In the genomic region with DNA sequence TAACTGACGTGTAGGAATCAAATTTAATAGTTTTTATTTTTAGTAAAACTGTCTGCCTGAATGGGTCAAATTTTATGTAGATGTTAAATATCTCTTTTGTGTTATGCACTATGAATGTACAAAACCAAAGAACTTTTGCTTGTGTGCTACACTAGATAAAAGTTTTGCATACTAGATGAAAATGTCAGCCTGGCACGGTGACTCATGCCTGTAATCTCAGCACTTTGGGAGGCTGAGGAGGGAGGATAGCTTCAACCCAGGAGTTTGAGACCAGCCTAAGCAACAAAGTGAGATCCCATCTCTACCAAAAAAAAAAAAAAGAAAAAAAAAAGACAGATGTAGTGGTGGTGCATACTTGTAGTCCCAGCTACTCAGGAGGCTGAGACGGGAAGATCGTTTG, we compare ENCODE assay signal across 16 cellular contexts. TPM values are rescaled to one million over a fixed set of nuclear protein-coding genes. Genes with fewer than 3 reads are reported as not detected.
DNase-seq lines count a peak whose midpoint lies in the region; ATAC-seq and TF ChIP-seq lines count a peak whose summit lies in the region.
"Had no signal": no experiment of that assay in that cellular context is flagged by ENCODE, and none has a peak within 500 bp of the region (broad histone marks: within the 10 kb centered on the region; RNA-seq: fewer than 3 reads in every experiment).

No MANE protein-coding gene starts in this region.

- H3K9me3 ChIP-seq in T-helper 17 cell (ENCODE audit: control insufficient read depth, low read length, poor library complexity, severe bottlenecking): no peaks in the 10 kb centered on the region

- intact Hi-C loops in natural killer cell (cut with micrococcal nuclease): no loop called here

- H3K4me1 Mint-ChIP-seq in natural killer cell (peaks cover 74 to 76% of the 10 kb centered on the region in 2 donors), T-helper 17 cell (peaks cover 45% of the 10 kb centered on the region), glutamatergic neuron (ENCODE audit: low read depth, unreplicated experiment) (peaks cover 9% of the 10 kb centered on the region)
- peaks cover 51 to 61% of the 10 kb centered on the region in 2 donors for H3K4me1 Mint-ChIP-seq in natural killer cell treated with Interleukin-12 subunit alpha and Interleukin-12 subunit beta and Interleukin-15 and Interleukin-18, amount 100 ng/mL, for 72 hours (ENCODE audit: low read depth in 2 of 2)

- peak in 1 of 3 donors; percentile 29 for ATAC-seq in natural killer cell
- ATAC-seq in natural killer cell treated with Interleukin-12 subunit alpha and Interleukin-12 subunit beta and Interleukin-15 and Interleukin-18, amount 100 ng/mL, for 72 hours: no peak
- ATAC-seq in T-helper 17 cell: no peak
- ATAC-seq in GM19395 (IDR thresholded peaks at IDR 0.05; ENCODE audit: unreplicated experiment): no peak
- ATAC-seq in GM21360 (IDR thresholded peaks at IDR 0.05; ENCODE audit: unreplicated experiment): no peak
- ATAC-seq: stimulated activated memory B cell treated with anti-CD40 and anti-IgM and Interleukin-4, amounts not matched to agents 10 μg/mL and 1 μg/mL and 100 μg/mL, for 72 hours had no signal

- no peaks in the 10 kb centered on the region for H3K27me3 Mint-ChIP-seq in natural killer cell (ENCODE audit: low read depth in 2 of 2)
- no peaks in the 10 kb centered on the region for H3K27me3 Mint-ChIP-seq in natural killer cell treated with Interleukin-12 subunit alpha and Interleukin-12 subunit beta and Interleukin-15 and Interleukin-18, amount 100 ng/mL, for 72 hours
- H3K27me3 Mint-ChIP-seq in T-helper 17 cell: no peaks in the 10 kb centered on the region
- no peaks in the 10 kb centered on the region for H3K27me3 Mint-ChIP-seq in glutamatergic neuron (ENCODE audit: unreplicated experiment)
- H3K27me3 Mint-ChIP-seq: activated B cell treated with CpG ODN at 0.5 μM for 24 hours; IgD-negative memory B cell; stimulated activated memory B cell treated with anti-CD40 and anti-IgM and Interleukin-4, amounts not matched to agents 10 μg/mL and 1 μg/mL and 100 μg/mL, for 72 hours; type B pancreatic cell had no signal

- peak overlapping the region; percentile 1 to 5 for H3K27ac Mint-ChIP-seq in natural killer cell
- H3K27ac Mint-ChIP-seq in natural killer cell treated with Interleukin-12 subunit alpha and Interleukin-12 subunit beta and Interleukin-15 and Interleukin-18, amount 100 ng/mL, for 72 hours: peak overlapping the region in 1 of 2 donors; percentile 44
- H3K27ac Mint-ChIP-seq in T-helper 17 cell: peak overlapping the region; percentile 71
- no peak overlapping the region for H3K27ac Mint-ChIP-seq in glutamatergic neuron (ENCODE audit: unreplicated experiment)
- H3K27ac Mint-ChIP-seq: activated B cell treated with CpG ODN at 0.5 μM for 24 hours; IgD-negative memory B cell; stimulated activated memory B cell treated with anti-CD40 and anti-IgM and Interleukin-4, amounts not matched to agents 10 μg/mL and 1 μg/mL and 100 μg/mL, for 72 hours; T-helper 1 cell treated with Interleukin-12 subunit alpha and Interleukin-12 subunit beta and Interleukin-4 antibody, amounts not matched to agents 30 μg/mL and 1 μg/mL, for 36 hours had no signal

- TF ChIP-seq CTCF in natural killer cell (IDR thresholded peaks at IDR 0.05): no peak
- no peak for TF ChIP-seq CTCF in fibroblast of pulmonary artery (IDR thresholded peaks at IDR 0.05; ENCODE audit: low read length, missing control alignments)
- TF ChIP-seq CTCF in glutamatergic neuron (IDR thresholded peaks at IDR 0.05; ENCODE audit: partially characterized antibody, unreplicated experiment): no peak

- no peak for DNase-seq in natural killer cell
- DNase-seq in natural killer cell treated with Interleukin-12 subunit alpha and Interleukin-12 subunit beta and Interleukin-15 and Interleukin-18, amount 100 ng/mL, for 72 hours (ENCODE audit: low spot score): no peak
- no peak for DNase-seq in T-helper 17 cell
- peak; percentile 20 for DNase-seq in fibroblast of pulmonary artery (ENCODE audit: low read depth)
- no peak for DNase-seq in glutamatergic neuron
- no peak for DNase-seq in NCI-H748 (lab: John Stamatoyannopoulos, UW; ENCODE audit: unreplicated experiment)
- DNase-seq: activated B cell treated with CpG ODN at 0.5 μM for 24 hours; activated effector memory CD4-positive, alpha-beta T cell treated with Interleukin-2 at 50 U/mL for 16 hours; MV-4-11; NCI-H1930 had no signal

- no peaks in the 10 kb centered on the region for H3K36me3 Mint-ChIP-seq in natural killer cell
- no peaks in the 10 kb centered on the region for H3K36me3 Mint-ChIP-seq in natural killer cell treated with Interleukin-12 subunit alpha and Interleukin-12 subunit beta and Interleukin-15 and Interleukin-18, amount 100 ng/mL, for 72 hours
- H3K36me3 Mint-ChIP-seq in T-helper 17 cell (ENCODE audit: low read depth): no peaks in the 10 kb centered on the region
- no peaks in the 10 kb centered on the region for H3K36me3 Mint-ChIP-seq in glutamatergic neuron (ENCODE audit: unreplicated experiment)

- H3K4me3 Mint-ChIP-seq in natural killer cell: no peak overlapping the region
- H3K4me3 Mint-ChIP-seq in natural killer cell treated with Interleukin-12 subunit alpha and Interleukin-12 subunit beta and Interleukin-15 and Interleukin-18, amount 100 ng/mL, for 72 hours: no peak overlapping the region
- H3K4me3 Mint-ChIP-seq in T-helper 17 cell: no peak overlapping the region
- no peak overlapping the region for H3K4me3 Mint-ChIP-seq in glutamatergic neuron (ENCODE audit: unreplicated experiment)
- H3K4me3 Mint-ChIP-seq: activated B cell treated with CpG ODN at 0.5 μM for 24 hours; stimulated activated memory B cell treated with anti-CD40 and anti-IgM and Interleukin-4, amounts not matched to agents 10 μg/mL and 1 μg/mL and 100 μg/mL, for 72 hours; T-helper 1 cell treated with Interleukin-12 subunit alpha and Interleukin-12 subunit beta and Interleukin-4 antibody, amounts not matched to agents 30 μg/mL and 1 μg/mL, for 36 hours; type B pancreatic cell had no signal

- no peaks in the 10 kb centered on the region for H3K9me3 Mint-ChIP-seq in natural killer cell
- H3K9me3 Mint-ChIP-seq in natural killer cell treated with Interleukin-12 subunit alpha and Interleukin-12 subunit beta and Interleukin-15 and Interleukin-18, amount 100 ng/mL, for 72 hours: no peaks in the 10 kb centered on the region
- H3K9me3 Mint-ChIP-seq in glutamatergic neuron (ENCODE audit: unreplicated experiment): no peaks in the 10 kb centered on the region
- H3K9me3 Mint-ChIP-seq: activated B cell treated with CpG ODN at 0.5 μM for 24 hours; IgD-negative memory B cell; stimulated activated memory B cell treated with anti-CD40 and anti-IgM and Interleukin-4, amounts not matched to agents 10 μg/mL and 1 μg/mL and 100 μg/mL, for 72 hours; T-helper 1 cell treated with Interleukin-12 subunit alpha and Interleukin-12 subunit beta and Interleukin-4 antibody, amounts not matched to agents 30 μg/mL and 1 μg/mL, for 36 hours; type B pancreatic cell had no signal

- H3K4me3 ChIP-seq in fibroblast of pulmonary artery (replicated peaks; ENCODE audit: low read depth, low read length): no peak overlapping the region

RNA-seq across cellular contexts. Expression of gene AEBP2, which starts 11.1 kb away (rescaled TPM):
- total RNA-seq in natural killer cell: 10 to 100 TPM; 57.1 to 79.5 (median 61.8) TPM
- 10 to 100 TPM; 66.3 to 95.2 TPM for total RNA-seq in natural killer cell treated with Interleukin-12 subunit alpha and Interleukin-12 subunit beta and Interleukin-15 and Interleukin-18, amount 100 ng/mL, for 72 hours
- total RNA-seq in T-helper 17 cell: 10 to 100 TPM; 50.0 to 52.7 TPM
- total RNA-seq in glutamatergic neuron (ENCODE audit: unreplicated experiment): 21.0 TPM
